ENCODE assay signal across 8 cellular contexts in genomic region chr5:34185572-34185971, GRCh38.
A peak's percentile ranks its signal among the peaks of the same experiment; 100 is the strongest.
DNase-seq lines count a peak whose midpoint lies in the region; ATAC-seq and TF ChIP-seq lines count a peak whose summit lies in the region.
"Not testable (repeated sequence)": the region's sequence is repeated elsewhere in the genome, so short reads cannot be mapped to it uniquely, and the experiment has no call there.

No MANE protein-coding gene starts in this region.

- H4K20me1 ChIP-seq in OCI-LY7 (ENCODE audit: insufficient read depth, low read length); mammary epithelial cell (ENCODE audit: insufficient read depth, low read length): not testable (repeated sequence)

- CTCF ChIA-PET in Caco-2 (lab: Charles Lee); OCI-LY7 (lab: Charles Lee; ENCODE audit: unreplicated experiment); mammary epithelial cell (lab: Charles Lee; ENCODE audit: low non-redundant PET): not testable (repeated sequence)
- CTCF ChIA-PET in HEK293 (lab: Yijun Ruan, JAX): interaction anchor here (0.6 kb wide), 1 partner anchor 65 kb away, joined by 3 read pairs; no protein-coding TSS in a partner anchor
- CTCF ChIA-PET in activated CD8-positive, alpha-beta T cell treated with anti-CD3 and anti-CD28 coated beads for 36 hours (lab: Charles Lee): interaction anchor here (0.6 kb wide), 1 partner anchor 188 kb away, joined by 3 read pairs; no protein-coding TSS in a partner anchor

- TF ChIP-seq CTCF in Caco-2 (IDR thresholded peaks at IDR 0.05; ENCODE audit: insufficient read depth in 1 of 2, low read depth in 1 of 2, low read length in 1 of 2, severe bottlenecking in 1 of 2, unreplicated experiment in 1 of 2); HEK293 (tag by site-specific recombination; IDR thresholded peaks at IDR 0.05); OCI-LY7 (conservative IDR thresholded peaks at IDR 0.05; ENCODE audit: low read length); activated CD8-positive, alpha-beta T cell treated with anti-CD3 and anti-CD28 coated beads for 36 hours (IDR thresholded peaks at IDR 0.05); mammary epithelial cell (conservative IDR thresholded peaks at IDR 0.05 in 1 of 2, IDR thresholded peaks at IDR 0.05 in 1 of 2; ENCODE audit: extremely low read depth in 1 of 2, insufficient read depth in 1 of 2, low read depth in 1 of 2, low read length in 2 of 2); fibroblast of villous mesenchyme (IDR thresholded peaks at IDR 0.05; ENCODE audit: insufficient read depth, low read depth, low read length): not testable (repeated sequence)

- dilution Hi-C loops in mammary epithelial cell (cut with HindIII; ENCODE audit: low sequenced_read_pairs): not testable (repeated sequence)

- H3K36me3 Mint-ChIP-seq in Caco-2 (ENCODE audit: insufficient read depth, unreplicated experiment): peaks cover 18% of the 10 kb centered on the region
- H3K36me3 Mint-ChIP-seq in activated CD8-positive, alpha-beta T cell treated with anti-CD3 and anti-CD28 coated beads for 36 hours (ENCODE audit: low read depth): peaks cover 23% of the 10 kb centered on the region
- H3K36me3 Mint-ChIP-seq in stimulated activated effector memory CD8-positive, alpha-beta T cell treated with anti-CD3 and anti-CD28 coated beads, Interleukin-12 subunit alpha, Interleukin-12 subunit beta, amount 100 ng/mL, for 72 hours: peaks cover 27% of the 10 kb centered on the region

- H3K4me1 Mint-ChIP-seq in Caco-2 (ENCODE audit: low read depth, unreplicated experiment); activated CD8-positive, alpha-beta T cell treated with anti-CD3 and anti-CD28 coated beads for 36 hours (ENCODE audit: low read depth): not testable (repeated sequence)
- peaks cover 15% of the 10 kb centered on the region for H3K4me1 Mint-ChIP-seq in stimulated activated effector memory CD8-positive, alpha-beta T cell treated with anti-CD3 and anti-CD28 coated beads, Interleukin-12 subunit alpha, Interleukin-12 subunit beta, amount 100 ng/mL, for 72 hours

- not testable (repeated sequence) for H3K4me2 ChIP-seq in OCI-LY7 (ENCODE audit: low read length); mammary epithelial cell (ENCODE audit: insufficient read depth, low read depth, low read length); mesendoderm (ENCODE audit: low read length)

- not testable (repeated sequence) for H2BK15ac ChIP-seq in mesendoderm (replicated peaks; ENCODE audit: low read depth)

- not testable (repeated sequence) for H3K9me3 ChIP-seq in Caco-2; HEK293 (ENCODE audit: control insufficient read depth, insufficient read depth, low read depth, low read length); OCI-LY7 (ENCODE audit: low read length); mammary epithelial cell (replicated peaks; ENCODE audit: insufficient read depth, low read length)

- H3K9me3 Mint-ChIP-seq in Caco-2 (ENCODE audit: unreplicated experiment); activated CD8-positive, alpha-beta T cell treated with anti-CD3 and anti-CD28 coated beads for 36 hours; stimulated activated effector memory CD8-positive, alpha-beta T cell treated with anti-CD3 and anti-CD28 coated beads, Interleukin-12 subunit alpha, Interleukin-12 subunit beta, amount 100 ng/mL, for 72 hours: not testable (repeated sequence)

- not testable (repeated sequence) for H4K5ac ChIP-seq in mesendoderm (ENCODE audit: low read length)

- H3K4me1 ChIP-seq in Caco-2; HEK293 (ENCODE audit: control insufficient read depth, insufficient read depth, low read length); OCI-LY7 (ENCODE audit: insufficient read depth, low read length, poor library complexity, severe bottlenecking); mammary epithelial cell (ENCODE audit: insufficient read depth, low read length); mesendoderm (ENCODE audit: control insufficient read depth, low read depth, low read length): not testable (repeated sequence)

- H3K23ac ChIP-seq in mesendoderm (ENCODE audit: low read length): not testable (repeated sequence)

- H3K27me3 ChIP-seq in Caco-2 (replicated peaks; ENCODE audit: control insufficient read depth, insufficient read depth, low read length); mammary epithelial cell (ENCODE audit: insufficient read depth, low read length); mesendoderm (ENCODE audit: insufficient read depth, low read length, poor library complexity): not testable (repeated sequence)

- not testable (repeated sequence) for H3K18ac ChIP-seq in mesendoderm (ENCODE audit: low read length)

- 89% methylated on average over 2 of the region's 2 CpGs for WGBS in mammary epithelial cell (ENCODE audit: low coverage, missing lambda C conversion rate)
- no CpG with 5 or more reads among the region's 2 CpGs for WGBS in mesendoderm (ENCODE audit: extremely low coverage, insufficient coverage, low lambda C conversion rate)

- not testable (repeated sequence) for H3K27me3 Mint-ChIP-seq in Caco-2 (ENCODE audit: insufficient read depth, unreplicated experiment); activated CD8-positive, alpha-beta T cell treated with anti-CD3 and anti-CD28 coated beads for 36 hours

- H2AFZ ChIP-seq in OCI-LY7 (ENCODE audit: low read length); mammary epithelial cell (ENCODE audit: low read depth, low read length): not testable (repeated sequence)

- H3K9ac ChIP-seq in mammary epithelial cell (ENCODE audit: insufficient read depth, low read length); mesendoderm (ENCODE audit: low read length): not testable (repeated sequence)

- H3K27ac Mint-ChIP-seq in Caco-2 (ENCODE audit: unreplicated experiment): not testable (repeated sequence)
- H3K27ac Mint-ChIP-seq in activated CD8-positive, alpha-beta T cell treated with anti-CD3 and anti-CD28 coated beads for 36 hours: peak overlapping the region; percentile 0
- peak overlapping the region; percentile 3 for H3K27ac Mint-ChIP-seq in stimulated activated effector memory CD8-positive, alpha-beta T cell treated with anti-CD3 and anti-CD28 coated beads, Interleukin-12 subunit alpha, Interleukin-12 subunit beta, amount 100 ng/mL, for 72 hours

- H3K56ac ChIP-seq in mesendoderm (ENCODE audit: low read length): not testable (repeated sequence)

- not testable (repeated sequence) for H3K4ac ChIP-seq in mesendoderm (ENCODE audit: low read depth, low read length)

- H3K9me2 ChIP-seq in OCI-LY7 (ENCODE audit: insufficient read depth, low read length): not testable (repeated sequence)

- not testable (repeated sequence) for H2BK5ac ChIP-seq in mesendoderm (ENCODE audit: low read length)

- H3K4me3 ChIP-seq in Caco-2 (ENCODE audit: low read depth, low read length); HEK293 (ENCODE audit: low read depth, low read length); OCI-LY7 (ENCODE audit: low read depth, low read length, poor library complexity, severe bottlenecking); mammary epithelial cell (replicated peaks in 1 of 3; ENCODE audit: insufficient read depth in 1 of 3, low read depth in 2 of 3, low read length in 3 of 3); fibroblast of villous mesenchyme (ENCODE audit: low read depth, low read length); mesendoderm (ENCODE audit: low read length): not testable (repeated sequence)

- in situ Hi-C loops in mammary epithelial cell (cut with MboI; ENCODE audit: low sequenced_read_pairs in 2 of 2): not testable (repeated sequence)

- POLR2A ChIA-PET in Caco-2 (lab: Charles Lee); HEK293 (lab: Yijun Ruan, JAX); OCI-LY7 (lab: Charles Lee); activated CD8-positive, alpha-beta T cell treated with anti-CD3 and anti-CD28 coated beads for 36 hours (lab: Charles Lee): not testable (repeated sequence)

- peak in 1 of 2 experiments; percentile 4 for DNase-seq in Caco-2
- not testable (repeated sequence) for DNase-seq in OCI-LY7 (ENCODE audit: low spot score); activated CD8-positive, alpha-beta T cell treated with anti-CD3 and anti-CD28 coated beads for 36 hours; stimulated activated effector memory CD8-positive, alpha-beta T cell treated with anti-CD3 and anti-CD28 coated beads, Interleukin-12 subunit alpha, Interleukin-12 subunit beta, amount 100 ng/mL, for 72 hours (ENCODE audit: low spot score in 2 of 2)
- DNase-seq in mammary epithelial cell: peak; percentile 0
- peak; percentile 5 for DNase-seq in fibroblast of villous mesenchyme (ENCODE audit: low read depth)
- peak; percentile 4 for DNase-seq in mesendoderm

- not testable (repeated sequence) for H3K79me1 ChIP-seq in mesendoderm (ENCODE audit: low read length)

- intact Hi-C loops in Caco-2 (cut with micrococcal nuclease; ENCODE audit: unreplicated experiment): loop anchor here (10.0 kb wide), 1 partner anchor 279 kb away; no protein-coding TSS in a partner anchor
- intact Hi-C loops in OCI-LY7 (cut with micrococcal nuclease; ENCODE audit: unreplicated experiment); activated CD8-positive, alpha-beta T cell treated with anti-CD3 and anti-CD28 coated beads for 36 hours (cut with micrococcal nuclease); mammary epithelial cell (cut with micrococcal nuclease): not testable (repeated sequence)

- BruUV-seq in Caco-2 (replicated peaks; lab: Mats Ljungman, UMichigan) (TSS peak; percentile 10), OCI-LY7 (replicated peaks; lab: Mats Ljungman, UMichigan) (TSS peak; percentile 47)
- not testable (repeated sequence) for BruUV-seq in mammary epithelial cell (replicated peaks; lab: Mats Ljungman, UMichigan)

- H3K36me3 ChIP-seq in Caco-2 (ENCODE audit: control insufficient read depth, insufficient read depth, low read length); HEK293 (ENCODE audit: control insufficient read depth in 2 of 2, insufficient read depth in 1 of 2, low read length in 2 of 2); OCI-LY7 (ENCODE audit: insufficient read depth, low read length); mammary epithelial cell (ENCODE audit: insufficient read depth, low read length); mesendoderm (ENCODE audit: control insufficient read depth, insufficient read depth, low read length): not testable (repeated sequence)

- not testable (repeated sequence) for H2BK120ac ChIP-seq in mesendoderm (ENCODE audit: low read depth, low read length)

- H3K27ac ChIP-seq in HEK293 (ENCODE audit: extremely low read depth, low read depth, low read length); OCI-LY7 (ENCODE audit: low read depth, low read length, poor library complexity, severe bottlenecking); mammary epithelial cell (ENCODE audit: insufficient read depth, low read depth, low read length); mesendoderm (ENCODE audit: low read depth, low read length): not testable (repeated sequence)

- not testable (repeated sequence) for H3K79me2 ChIP-seq in OCI-LY7 (ENCODE audit: insufficient read depth, low read depth, low read length); mammary epithelial cell (ENCODE audit: insufficient read depth, low read length); mesendoderm (ENCODE audit: control insufficient read depth, insufficient read depth, low read length)

- not testable (repeated sequence) for H2AK5ac ChIP-seq in mesendoderm (ENCODE audit: low read length)

- not testable (repeated sequence) for H4K8ac ChIP-seq in mesendoderm (ENCODE audit: low read depth, low read length)

- not testable (repeated sequence) for H3K4me3 Mint-ChIP-seq in Caco-2 (ENCODE audit: unreplicated experiment); activated CD8-positive, alpha-beta T cell treated with anti-CD3 and anti-CD28 coated beads for 36 hours; stimulated activated effector memory CD8-positive, alpha-beta T cell treated with anti-CD3 and anti-CD28 coated beads, Interleukin-12 subunit alpha, Interleukin-12 subunit beta, amount 100 ng/mL, for 72 hours

- not testable (repeated sequence) for ATAC-seq in activated CD8-positive, alpha-beta T cell treated with anti-CD3 and anti-CD28 coated beads for 36 hours; stimulated activated effector memory CD8-positive, alpha-beta T cell treated with anti-CD3 and anti-CD28 coated beads, Interleukin-12 subunit alpha, Interleukin-12 subunit beta, amount 100 ng/mL, for 72 hours
